In genomic region chr13:106453101-106453500, GRCh38 we compare ENCODE assay signal across 23 cellular contexts.
DNase-seq lines count a peak whose midpoint lies in the region; ATAC-seq and TF ChIP-seq lines count a peak whose summit lies in the region.
"Had no signal": no experiment of that assay in that cellular context is flagged by ENCODE, and none has a peak within 500 bp of the region (broad histone marks: within the 10 kb centered on the region; RNA-seq: fewer than 3 reads in every experiment).

No MANE protein-coding gene starts in this region.

- H3K4me3 Mint-ChIP-seq in MCF 10A (ENCODE audit: unreplicated experiment) (no peak overlapping the region), type B pancreatic cell (no peak overlapping the region)
- H3K4me3 Mint-ChIP-seq: CD14-positive monocyte; CD4-positive, alpha-beta memory T cell; CD4-positive, CD25-positive, alpha-beta regulatory T cell; CD8-positive, alpha-beta memory T cell had no signal

- no TSS peak for BruUV-seq in MCF 10A (replicated peaks; lab: Mats Ljungman, UMichigan)

- CTCF ChIA-PET in MCF 10A (lab: Yijun Ruan, JAX): interaction anchor here (0.6 to 0.7 kb wide), 2 partner anchors 9 to 38 kb away, joined by 3 read pairs; no protein-coding TSS in a partner anchor

- H3K4me3 ChIP-seq in breast epithelium (no peak overlapping the region), neuronal stem cell (ENCODE audit: low read length in 2 of 2) (no peak overlapping the region)
- H3K4me3 ChIP-seq: BLaER1, GM12878 had no signal

- peak overlapping the region; percentile 1 for H3K27ac Mint-ChIP-seq in MCF 10A (ENCODE audit: low read depth, unreplicated experiment)
- no peak overlapping the region for H3K27ac Mint-ChIP-seq in type B pancreatic cell
- H3K27ac Mint-ChIP-seq: CD14-positive monocyte; CD4-positive, alpha-beta memory T cell; CD4-positive, CD25-positive, alpha-beta regulatory T cell; CD8-positive, alpha-beta memory T cell had no signal

- H4K8ac ChIP-seq in neuronal stem cell (ENCODE audit: low read depth, low read length): no peak overlapping the region

- H3K4me2 ChIP-seq in neuronal stem cell (ENCODE audit: insufficient read depth, low read length, poor library complexity, severe bottlenecking): no peak overlapping the region
- H3K4me2 ChIP-seq: BLaER1 had no signal

- H3K27ac ChIP-seq in breast epithelium (no peak overlapping the region), neuronal stem cell (replicated peaks; ENCODE audit: low read length) (no peak overlapping the region)
- H3K27ac ChIP-seq: BLaER1 had no signal

- peak overlapping the region; percentile 69 for H2BK15ac ChIP-seq in neuronal stem cell (ENCODE audit: low read length)

- peak overlapping the region; percentile 10 for H3K9ac ChIP-seq in neuronal stem cell (ENCODE audit: low read depth, low read length, poor library complexity)
- H3K9ac ChIP-seq: BLaER1 had no signal

- H3K36me3 ChIP-seq in breast epithelium (no peaks in the 10 kb centered on the region), neuronal stem cell (replicated peaks in 1 of 2; ENCODE audit: control insufficient read depth in 2 of 2, insufficient read depth in 2 of 2, low read length in 2 of 2) (peaks cover 0 to 2% of the 10 kb centered on the region in 2 donors)
- H3K36me3 ChIP-seq: BE2C, BLaER1 had no signal

- H3K27me3 Mint-ChIP-seq in MCF 10A (ENCODE audit: insufficient read depth, unreplicated experiment) (no peaks in the 10 kb centered on the region), type B pancreatic cell (no peaks in the 10 kb centered on the region)

- DNase-seq in MCF 10A (ENCODE audit: unreplicated experiment) (no peak), breast epithelium (ENCODE audit: low spot score in 2 of 2) (no peak), neuronal stem cell (ENCODE audit: low spot score) (no peak), type B pancreatic cell (ENCODE audit: extremely low spot score, unreplicated experiment) (no peak)
- DNase-seq: 8988T; ACHN; BE2C; C1 segment of cervical spinal cord; CD4-positive, alpha-beta memory T cell; CD4-positive, CD25-positive, alpha-beta regulatory T cell; CD8-positive, alpha-beta memory T cell; COR-L47; DMS 273 treated with DMSO at 0.1 percent for 48 hours; DMS153; DMS53; DMS79; DND-41; EL; GDM1 had no signal

- POLR2A ChIA-PET in MCF 10A (lab: Yijun Ruan, JAX): no interaction called here

- H3K79me1 ChIP-seq in neuronal stem cell (ENCODE audit: low read depth, low read length): no peaks in the 10 kb centered on the region

- no peaks in the 10 kb centered on the region for H3K27me3 ChIP-seq in breast epithelium
- no peaks in the 10 kb centered on the region for H3K27me3 ChIP-seq in neuronal stem cell (ENCODE audit: control insufficient read depth in 3 of 3, insufficient read depth in 3 of 3, low read depth in 1 of 3, low read length in 3 of 3)
- H3K27me3 ChIP-seq: BE2C, BLaER1 had no signal

- intact Hi-C loops in MCF 10A (cut with micrococcal nuclease) (no loop called here), breast epithelium (cut with DNase I; ENCODE audit: low total_unique reads) (no loop called here)

- H3K4ac ChIP-seq in neuronal stem cell (ENCODE audit: low read length): no peak overlapping the region

- H2BK12ac ChIP-seq in neuronal stem cell (ENCODE audit: low read length): no peak overlapping the region

- peak overlapping the region; percentile 15 for H2AK5ac ChIP-seq in neuronal stem cell (ENCODE audit: low read depth, low read length)

- H4K91ac ChIP-seq in neuronal stem cell (ENCODE audit: low read depth, low read length, poor library complexity): no peak overlapping the region

- no peak for TF ChIP-seq POLR2A in breast epithelium (IDR thresholded peaks at IDR 0.05)

- H3K36me3 Mint-ChIP-seq in MCF 10A (ENCODE audit: insufficient read depth, unreplicated experiment) (no peaks in the 10 kb centered on the region), type B pancreatic cell (no peaks in the 10 kb centered on the region)
- H3K36me3 Mint-ChIP-seq: CD14-positive monocyte; CD4-positive, alpha-beta memory T cell; CD4-positive, CD25-positive, alpha-beta regulatory T cell; CD8-positive, alpha-beta memory T cell had no signal

- no peak for TF ChIP-seq CTCF in MCF 10A (IDR thresholded peaks at IDR 0.05; ENCODE audit: unreplicated experiment)
- TF ChIP-seq CTCF in breast epithelium (IDR thresholded peaks at IDR 0.05): no peak
- no peak for TF ChIP-seq CTCF in type B pancreatic cell (conservative IDR thresholded peaks at IDR 0.05)

- H2BK5ac ChIP-seq in neuronal stem cell (ENCODE audit: low read length): no peak overlapping the region

- no peak overlapping the region for H2BK120ac ChIP-seq in neuronal stem cell (ENCODE audit: low read depth, low read length)

- H3K9me3 Mint-ChIP-seq in MCF 10A (ENCODE audit: unreplicated experiment): no peaks in the 10 kb centered on the region
- peaks cover 5% of the 10 kb centered on the region for H3K9me3 Mint-ChIP-seq in type B pancreatic cell

- no peak overlapping the region for H3K23ac ChIP-seq in neuronal stem cell (ENCODE audit: low read depth, low read length, poor library complexity)

- H3K4me1 Mint-ChIP-seq in MCF 10A (ENCODE audit: insufficient read depth, unreplicated experiment) (no peaks in the 10 kb centered on the region), type B pancreatic cell (ENCODE audit: unreplicated experiment) (no peaks in the 10 kb centered on the region)
- H3K4me1 Mint-ChIP-seq: CD14-positive monocyte; CD4-positive, alpha-beta memory T cell; CD4-positive, CD25-positive, alpha-beta regulatory T cell; CD8-positive, alpha-beta memory T cell had no signal

- H3K14ac ChIP-seq in neuronal stem cell (ENCODE audit: low read length): no peak overlapping the region

- WGBS in neuronal stem cell (ENCODE audit: extremely low coverage in 2 of 2, insufficient read length in 2 of 2, insufficient replicate concordance in 1 of 2), 2 donors: no CpG with 5 or more reads among the region's 7 CpGs

- H3K9me3 ChIP-seq in breast epithelium (no peaks in the 10 kb centered on the region), neuronal stem cell (replicated peaks in 1 of 2; ENCODE audit: control insufficient read depth in 2 of 2, insufficient read depth in 1 of 2, low read depth in 1 of 2, low read length in 2 of 2) (peaks cover under 1 to 3% of the 10 kb centered on the region in 2 donors)
- H3K9me3 ChIP-seq: BE2C had no signal

- no peak overlapping the region for H2AFZ ChIP-seq in neuronal stem cell (ENCODE audit: low read length)

- no peak overlapping the region for H3K18ac ChIP-seq in neuronal stem cell (ENCODE audit: low read length)

- no peak for ATAC-seq in GM19351 (IDR thresholded peaks at IDR 0.05; ENCODE audit: unreplicated experiment)
- ATAC-seq: GM12878 had no signal

- no peaks in the 10 kb centered on the region for H3K4me1 ChIP-seq in breast epithelium
- H3K4me1 ChIP-seq in neuronal stem cell (ENCODE audit: control insufficient read depth in 2 of 2, insufficient read depth in 1 of 2, low read depth in 1 of 2, low read length in 2 of 2): peaks cover 0 to 3% of the 10 kb centered on the region in 2 donors
- H3K4me1 ChIP-seq: BE2C had no signal
